In the genomic region with DNA sequence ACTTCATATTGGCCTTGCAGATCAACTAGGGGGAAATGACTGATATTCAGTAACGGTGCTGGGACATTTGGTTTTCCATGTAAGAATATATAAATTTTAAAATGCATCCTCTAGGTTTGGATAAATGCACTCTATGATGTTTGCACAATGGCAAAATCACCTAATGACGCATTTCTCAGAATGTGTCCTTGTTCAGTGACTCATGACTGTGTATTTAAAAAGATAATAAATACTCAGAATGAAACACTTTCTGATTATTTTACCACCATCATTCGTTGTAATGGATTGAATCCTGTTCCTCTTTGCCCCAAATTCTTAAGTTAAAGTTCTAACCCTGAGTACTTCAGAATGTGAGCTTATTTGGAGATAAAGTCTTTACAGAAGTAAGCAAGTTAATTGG, we compare ENCODE assay signal across 16 cellular contexts. TPM values are rescaled to one million over a fixed set of nuclear protein-coding genes. Genes with fewer than 3 reads are reported as not detected.
DNase-seq lines count a peak whose midpoint lies in the region; ATAC-seq, FAIRE-seq and TF ChIP-seq lines count a peak whose summit lies in the region.
"Had no signal": no experiment of that assay in that cellular context is flagged by ENCODE, and none has a peak within 500 bp of the region (broad histone marks: within the 10 kb centered on the region; RNA-seq: fewer than 3 reads in every experiment).

No MANE protein-coding gene starts in this region.

- TF ChIP-seq POLR2A in GM12892 (IDR thresholded peaks at IDR 0.05; ENCODE audit: low read depth, low read length): no peak

- CTCF ChIA-PET in activated CD8-positive, alpha-beta T cell treated with anti-CD3 and anti-CD28 coated beads, Interleukin-2, amount 10 ng/mL, durations not matched to agents 7 days and 5 days (lab: Charles Lee): interaction anchor here (0.5 to 7.7 kb wide), 11 partner anchors 12 to 126 kb away, joined by 3 to 134 read pairs (median 11); no protein-coding TSS in a partner anchor

- POLR2A ChIA-PET in activated CD8-positive, alpha-beta T cell treated with anti-CD3 and anti-CD28 coated beads, Interleukin-2, amount 10 ng/mL, durations not matched to agents 7 days and 5 days (lab: Charles Lee): interaction anchor here (2.8 to 3.0 kb wide), 2 partner anchors 9 to 19 kb away, joined by 22 to 34 read pairs; no protein-coding TSS in a partner anchor

- no peaks in the 10 kb centered on the region for H3K9me3 ChIP-seq in fibroblast of lung (ENCODE audit: control insufficient read depth, insufficient read depth, low read depth, low read length)
- H3K9me3 ChIP-seq: ascending aorta, BLaER1, HAP-1, left ventricle myocardium inferior had no signal

- TF ChIP-seq CTCF in fibroblast of lung (conservative IDR thresholded peaks at IDR 0.05 in 1 of 2, IDR thresholded peaks at IDR 0.05 in 1 of 2; ENCODE audit: low read depth in 1 of 2, low read length in 2 of 2): no peak

- H3K27me3 Mint-ChIP-seq in activated CD8-positive, alpha-beta T cell treated with anti-CD3 and anti-CD28 coated beads, Interleukin-2, amount 10 ng/mL, durations not matched to agents 7 days and 5 days (ENCODE audit: low read depth): no peaks in the 10 kb centered on the region

- H3K4me1 ChIP-seq in ACC112 (ENCODE audit: control insufficient read depth, insufficient read depth, low read length, unreplicated experiment): peaks cover 20% of the 10 kb centered on the region
- peaks cover 8% of the 10 kb centered on the region for H3K4me1 ChIP-seq in fibroblast of lung (ENCODE audit: control insufficient read depth, extremely low read depth, insufficient read depth, low read length)
- H3K4me1 ChIP-seq: ascending aorta had no signal

- no peaks in the 10 kb centered on the region for H3K36me3 ChIP-seq in ACC112 (ENCODE audit: insufficient read depth, low read length)
- H3K36me3 ChIP-seq in fibroblast of lung (ENCODE audit: control insufficient read depth, insufficient read depth, low read length): no peaks in the 10 kb centered on the region
- H3K36me3 ChIP-seq: ascending aorta, BLaER1, HAP-1, left ventricle myocardium inferior had no signal

- H3K27ac ChIP-seq in ACC112 (ENCODE audit: low read depth, low read length) (peak overlapping the region; percentile 35), fibroblast of lung (ENCODE audit: insufficient read depth, low read length) (no peak overlapping the region)
- H3K27ac ChIP-seq: ascending aorta, left ventricle myocardium inferior had no signal

- H3K27me3 ChIP-seq in ACC112 (ENCODE audit: insufficient read depth, low read length) (no peaks in the 10 kb centered on the region), fibroblast of lung (ENCODE audit: control insufficient read depth, insufficient read depth, low read length) (no peaks in the 10 kb centered on the region)
- H3K27me3 ChIP-seq: ascending aorta, BLaER1 had no signal

- H3K4me2 ChIP-seq in fibroblast of lung (ENCODE audit: extremely low read depth, insufficient read depth, low read length): no peak overlapping the region

- H3K9ac ChIP-seq in fibroblast of lung (ENCODE audit: insufficient read depth, low read length): no peak overlapping the region
- H3K9ac ChIP-seq: BLaER1 had no signal

- H4K20me1 ChIP-seq in fibroblast of lung (ENCODE audit: control insufficient read depth, extremely low read depth, insufficient read depth, low read length): no peaks in the 10 kb centered on the region
- H4K20me1 ChIP-seq: BLaER1 had no signal

- no peak overlapping the region for H3K4me3 Mint-ChIP-seq in activated CD8-positive, alpha-beta T cell treated with anti-CD3 and anti-CD28 coated beads, Interleukin-2, amount 10 ng/mL, durations not matched to agents 7 days and 5 days

- no peaks in the 10 kb centered on the region for H3K36me3 Mint-ChIP-seq in activated CD8-positive, alpha-beta T cell treated with anti-CD3 and anti-CD28 coated beads, Interleukin-2, amount 10 ng/mL, durations not matched to agents 7 days and 5 days (ENCODE audit: low read depth)

- ATAC-seq in activated CD8-positive, alpha-beta T cell treated with anti-CD3 and anti-CD28 coated beads, Interleukin-2, amount 10 ng/mL, durations not matched to agents 7 days and 5 days: no peak
- no peak for ATAC-seq in GM21737 (IDR thresholded peaks at IDR 0.05; ENCODE audit: unreplicated experiment)
- ATAC-seq in HG03354 (IDR thresholded peaks at IDR 0.05; ENCODE audit: poor library complexity, severe bottlenecking, unreplicated experiment): no peak

- no peak for DNase-seq in GM12892 (ENCODE audit: insufficient read length)
- no peak for DNase-seq in activated CD8-positive, alpha-beta T cell treated with anti-CD3 and anti-CD28 coated beads, Interleukin-2, amount 10 ng/mL, durations not matched to agents 7 days and 5 days
- peak; percentile 49 to 62 for DNase-seq in fibroblast of lung (ENCODE audit: low read depth in 2 of 2)
- no peak for DNase-seq in UCSD-AML1 (lab: John Stamatoyannopoulos, UW; ENCODE audit: unreplicated experiment)
- no peak for DNase-seq in NCI-H1930 (lab: John Stamatoyannopoulos, UW)
- DNase-seq: effector CD8-positive, alpha-beta T cell; left ventricle myocardium inferior; NCI-H1092 treated with DMSO at 0.1 percent for 48 hours; NCI-H226 had no signal

- H2AFZ ChIP-seq in ACC112 (ENCODE audit: low read length, unreplicated experiment) (no peak overlapping the region), fibroblast of lung (ENCODE audit: low read length) (no peak overlapping the region)

- H3K4me3 ChIP-seq in ACC112 (ENCODE audit: low read depth, low read length) (no peak overlapping the region), fibroblast of lung (replicated peaks in 1 of 4; ENCODE audit: control extremely low read depth in 1 of 4, insufficient read depth in 1 of 4, low read depth in 3 of 4, low read length in 4 of 4) (no peak overlapping the region)
- H3K4me3 ChIP-seq: ascending aorta, BLaER1, HAP-1, left ventricle myocardium inferior had no signal

- H3K27ac Mint-ChIP-seq in activated CD8-positive, alpha-beta T cell treated with anti-CD3 and anti-CD28 coated beads, Interleukin-2, amount 10 ng/mL, durations not matched to agents 7 days and 5 days: peak overlapping the region; percentile 96

- peaks cover 73% of the 10 kb centered on the region for H3K4me1 Mint-ChIP-seq in activated CD8-positive, alpha-beta T cell treated with anti-CD3 and anti-CD28 coated beads, Interleukin-2, amount 10 ng/mL, durations not matched to agents 7 days and 5 days (ENCODE audit: low read depth)

- H3K79me2 ChIP-seq in ACC112 (ENCODE audit: control insufficient read depth, insufficient read depth, low read length, unreplicated experiment) (no peaks in the 10 kb centered on the region), fibroblast of lung (ENCODE audit: control insufficient read depth, insufficient read depth, low read length) (no peaks in the 10 kb centered on the region)

- H3K9me3 Mint-ChIP-seq in activated CD8-positive, alpha-beta T cell treated with anti-CD3 and anti-CD28 coated beads, Interleukin-2, amount 10 ng/mL, durations not matched to agents 7 days and 5 days (ENCODE audit: insufficient read depth): no peaks in the 10 kb centered on the region

- FAIRE-seq in GM12892 (lab: Jason Lieb, UNC): peak; percentile 27

RNA-seq across cellular contexts. Expression of gene ADGRG1, which starts 17.2 kb away (rescaled TPM):
- polyA plus RNA-seq in GM12892 (2012; ENCODE audit: missing spikeins): 1.5 TPM
- 1 to 10 TPM; 3.3 to 3.7 TPM for total RNA-seq in activated CD8-positive, alpha-beta T cell treated with anti-CD3 and anti-CD28 coated beads, Interleukin-2, amount 10 ng/mL, durations not matched to agents 7 days and 5 days
- 0.51 and 1.8 TPM in 2 replicates for total RNA-seq in fibroblast of lung
- polyA plus RNA-seq in fibroblast of lung: 1.6 and 7.2 TPM in 2 replicates
- 4.4 and 12.2 TPM in 2 replicates for polyA plus RNA-seq in fibroblast of lung (2012)
- 10.7 and 27.9 TPM in 2 replicates for polyA minus RNA-seq in fibroblast of lung (ENCODE audit: low replicate concordance)

RNA-seq across cellular contexts. Expression of gene ADGRG3, which starts 56.9 kb away (rescaled TPM):
- polyA plus RNA-seq in GM12892 (2012; ENCODE audit: missing spikeins): not detected
- total RNA-seq in activated CD8-positive, alpha-beta T cell treated with anti-CD3 and anti-CD28 coated beads, Interleukin-2, amount 10 ng/mL, durations not matched to agents 7 days and 5 days: under 1 TPM in 1 of 2 experiments, not detected in 1; 0.13 TPM
- not detected in 2 replicates for total RNA-seq in fibroblast of lung
- not detected in 2 replicates for polyA plus RNA-seq in fibroblast of lung
- polyA plus RNA-seq in fibroblast of lung (2012): not detected in 2 replicates
- polyA minus RNA-seq in fibroblast of lung (ENCODE audit: low replicate concordance): not detected in 2 replicates
- total RNA-seq: activated CD8-positive, alpha-beta memory T cell treated with anti-CD3 and anti-CD28 coated beads for 36 hours; ascending aorta had no signal

Comparison
In these comparisons a context has a peak if more than half of its experiments do, and no peak if none do; other contexts are left out.
1. DNase-seq: peak in fibroblast of lung (2 of 2); none in GM12892 (single experiment), activated CD8-positive, alpha-beta T cell treated with anti-CD3 and anti-CD28 coated beads, Interleukin-2, amount 10 ng/mL, durations not matched to agents 7 days and 5 days (single experiment), UCSD-AML1 (single experiment) and NCI-H1930 (0 of 2).